Comparison of ENCODE assay signal across 22 cellular contexts in genomic region chr2:149164827-149165226, GRCh38.
"Had no signal": no experiment of that assay in that cellular context is flagged by ENCODE, and none has a peak within 500 bp of the region (broad histone marks: within the 10 kb centered on the region; RNA-seq: fewer than 3 reads in every experiment).

No MANE protein-coding gene starts in this region.

- FAIRE-seq: islet of Langerhans, pancreas had no signal

- H3K4me2 ChIP-seq: neural progenitor cell, smooth muscle cell had no signal

- H3K27me3 ChIP-seq: gastrocnemius medialis, neural progenitor cell, pancreas, thyroid gland, upper lobe of left lung, uterus had no signal

- H3K4me3 Mint-ChIP-seq: natural killer cell treated with Interleukin-12 subunit alpha and Interleukin-12 subunit beta and Interleukin-15 and Interleukin-18, amount 100 ng/mL, for 72 hours; neural progenitor cell had no signal

- H3K4me1 ChIP-seq: gastrocnemius medialis, lower lobe of right lung, neural progenitor cell, thyroid gland, upper lobe of left lung, uterus had no signal

- H3K9me3 Mint-ChIP-seq: natural killer cell treated with Interleukin-12 subunit alpha and Interleukin-12 subunit beta and Interleukin-15 and Interleukin-18, amount 100 ng/mL, for 72 hours; neural progenitor cell had no signal

- H3K4me3 ChIP-seq: dorsolateral prefrontal cortex, gastrocnemius medialis, heart right ventricle, lower lobe of right lung, neural progenitor cell, pancreas, smooth muscle cell, thyroid gland, upper lobe of left lung, uterus had no signal

- H3K9ac ChIP-seq: neural progenitor cell had no signal

- H3K9me3 ChIP-seq: gastrocnemius medialis, heart right ventricle, lower lobe of right lung, pancreas, thyroid gland, upper lobe of left lung, uterus had no signal

- H3K36me3 Mint-ChIP-seq: natural killer cell treated with Interleukin-12 subunit alpha and Interleukin-12 subunit beta and Interleukin-15 and Interleukin-18, amount 100 ng/mL, for 72 hours; neural progenitor cell had no signal

- ATAC-seq: gastrocnemius medialis; heart right ventricle; left lobe of liver; lower lobe of right lung; natural killer cell treated with Interleukin-12 subunit alpha and Interleukin-12 subunit beta and Interleukin-15 and Interleukin-18, amount 100 ng/mL, for 72 hours; pancreas; right cardiac atrium had no signal

- H3K27ac ChIP-seq: dorsolateral prefrontal cortex, gastrocnemius medialis, heart right ventricle, lower lobe of right lung, neural progenitor cell, pancreas, thyroid gland, upper lobe of left lung, uterus had no signal

- H2AFZ ChIP-seq: neural progenitor cell had no signal

- DNase-seq: cortex of kidney; dorsolateral prefrontal cortex; effector CD8-positive, alpha-beta T cell; gastrocnemius medialis; heart right ventricle; hypothalamus; lower lobe of right lung; mesenchymal stem cell; midbrain; pancreas; right cardiac atrium; stimulated activated CD4-positive, alpha-beta T cell treated with anti-CD3 and anti-CD28 coated beads, Interleukin-2, amount 100 ng/mL, for 48 hours; stimulated activated naive CD4-positive, alpha-beta T cell treated with Interleukin-2 at 50 U/mL for 16 hours; thyroid gland; upper lobe of left lung; uterus had no signal

- H3K27ac Mint-ChIP-seq: natural killer cell treated with Interleukin-12 subunit alpha and Interleukin-12 subunit beta and Interleukin-15 and Interleukin-18, amount 100 ng/mL, for 72 hours; neural progenitor cell; progenitor cell of endocrine pancreas had no signal

- H3K27me3 Mint-ChIP-seq: progenitor cell of endocrine pancreas had no signal

- H3K36me3 ChIP-seq: gastrocnemius medialis, heart right ventricle, lower lobe of right lung, neural progenitor cell, pancreas, thyroid gland, upper lobe of left lung, uterus had no signal
